28 cellular contexts compared by ENCODE assay signal in genomic region chr2:16175247-16175825, GRCh38.
"Had no signal": no experiment of that assay in that cellular context is flagged by ENCODE, and none has a peak within 500 bp of the region (broad histone marks: within the 10 kb centered on the region; RNA-seq: fewer than 3 reads in every experiment).

No MANE protein-coding gene starts in this region.

- H3K9me3 ChIP-seq: adrenal gland, SJCRH30, SK-N-SH had no signal

- H3K27ac ChIP-seq: adrenal gland, brain microvascular endothelial cell, cardiac muscle cell, SJCRH30 had no signal

- H3K4me1 ChIP-seq: adrenal gland, SJCRH30 had no signal

- H3K36me3 Mint-ChIP-seq: activated CD4-positive, alpha-beta memory T cell treated with anti-CD3 and anti-CD28 coated beads for 36 hours; activated naive CD4-positive, alpha-beta T cell treated with anti-CD3 and anti-CD28 coated beads, Interleukin-2, amount 50 U/mL, for 72 hours had no signal

- H3K36me3 ChIP-seq: adrenal gland, brain microvascular endothelial cell, cardiac muscle cell, SJCRH30 had no signal

- H3K9me3 Mint-ChIP-seq: activated CD4-positive, alpha-beta memory T cell treated with anti-CD3 and anti-CD28 coated beads for 36 hours; activated CD4-positive, alpha-beta T cell treated with anti-CD3 and anti-CD28 coated beads, Interleukin-2, amount 10 ng/mL, durations not matched to agents 7 days and 5 days; activated naive CD4-positive, alpha-beta T cell treated with anti-CD3 and anti-CD28 coated beads for 36 hours; activated T-cell treated with anti-CD3 and anti-CD28 coated beads, Interleukin-2, amount 50 U/mL, for 4 hours; activated T-helper 1 cell treated with anti-CD3 and anti-CD28 coated beads, Interleukin-12 subunit alpha, Interleukin-12 subunit beta, Interleukin-2, Interleukin-4 antibody, amounts not matched to agents 30 ng/mL and 10 ng/mL and 1 ng/mL, durations not matched to agents 14 hours and 24 hours and 36 hours; T-helper 1 cell treated with Interleukin-12 subunit alpha and Interleukin-12 subunit beta and Interleukin-4 antibody, amounts not matched to agents 30 μg/mL and 1 μg/mL, for 36 hours; T-helper 2 cell treated with Interferon-gamma antibody and Interleukin-4, amounts not matched to agents 5 μg/mL and 100 μg/mL, for 36 hours had no signal

- H3K4me3 ChIP-seq: adrenal gland, cardiac muscle cell, SJCRH30 had no signal

- DNase-seq: activated CD4-positive, alpha-beta memory T cell treated with anti-CD3 and anti-CD28 coated beads for 36 hours; activated CD4-positive, alpha-beta T cell treated with anti-CD3 and anti-CD28 coated beads, Interleukin-2, amount 10 ng/mL, durations not matched to agents 7 days and 5 days; activated CD8-positive, alpha-beta memory T cell treated with anti-CD3 and anti-CD28 coated beads, Interleukin-2, amount 50 U/mL, for 4 hours; activated gamma-delta T cell treated with Interleukin-2 at 50 U/mL for 16 hours; activated naive CD4-positive, alpha-beta T cell treated with anti-CD3 and anti-CD28 coated beads for 36 hours; activated T-cell treated with anti-CD3 and anti-CD28 coated beads for 4 hours; activated T-cell treated with anti-CD3 and anti-CD28 coated beads, Interleukin-2, amount 50 U/mL, for 4 hours; adrenal gland; anterior cingulate cortex; brain microvascular endothelial cell; NCI-H1092 treated with DMSO at 0.1 percent for 48 hours; NCI-H1417; NCI-H146; NCI-H187 treated with DMSO at 0.1 percent for 48 hours; NCI-H2081; NCI-H2171 treated with DMSO at 0.1 percent for 48 hours; NCI-H2227 treated with DMSO at 0.1 percent for 48 hours; NCI-H524 treated with DMSO at 0.1 percent for 48 hours; SHP77; SJCRH30; SK-N-SH had no signal

- H3K9ac ChIP-seq: SK-N-SH had no signal

- H3K4me1 Mint-ChIP-seq: activated CD4-positive, alpha-beta T cell treated with anti-CD3 and anti-CD28 coated beads, Interleukin-2, amount 10 ng/mL, durations not matched to agents 7 days and 5 days; central memory CD8-positive, alpha-beta T cell had no signal

- H3K4me2 ChIP-seq: SK-N-SH had no signal

- H3K4me3 Mint-ChIP-seq: activated CD4-positive, alpha-beta memory T cell treated with anti-CD3 and anti-CD28 coated beads for 36 hours; activated CD4-positive, alpha-beta T cell treated with anti-CD3 and anti-CD28 coated beads, Interleukin-2, amount 10 ng/mL, durations not matched to agents 7 days and 5 days; activated naive CD4-positive, alpha-beta T cell treated with anti-CD3 and anti-CD28 coated beads for 36 hours; activated T-cell treated with anti-CD3 and anti-CD28 coated beads, Interleukin-2, amount 50 U/mL, for 4 hours; activated T-helper 1 cell treated with anti-CD3 and anti-CD28 coated beads, Interleukin-12 subunit alpha, Interleukin-12 subunit beta, Interleukin-2, Interleukin-4 antibody, amounts not matched to agents 30 ng/mL and 10 ng/mL and 1 ng/mL, durations not matched to agents 14 hours and 24 hours and 36 hours; central memory CD8-positive, alpha-beta T cell; T-helper 1 cell treated with Interleukin-12 subunit alpha and Interleukin-12 subunit beta and Interleukin-4 antibody, amounts not matched to agents 30 μg/mL and 1 μg/mL, for 36 hours; T-helper 2 cell treated with Interferon-gamma antibody and Interleukin-4, amounts not matched to agents 5 μg/mL and 100 μg/mL, for 36 hours had no signal

- H3K27me3 Mint-ChIP-seq: activated CD4-positive, alpha-beta memory T cell treated with anti-CD3 and anti-CD28 coated beads for 36 hours; activated CD4-positive, alpha-beta T cell treated with anti-CD3 and anti-CD28 coated beads, Interleukin-2, amount 10 ng/mL, durations not matched to agents 7 days and 5 days; central memory CD8-positive, alpha-beta T cell had no signal

- ATAC-seq: activated naive CD4-positive, alpha-beta T cell treated with anti-CD3 and anti-CD28 coated beads, Interleukin-2, amount 50 U/mL, for 72 hours; activated T-cell treated with anti-CD3 and anti-CD28 coated beads, Interleukin-2, amount 50 U/mL, for 4 hours; Panc1 had no signal

- H3K27ac Mint-ChIP-seq: activated CD4-positive, alpha-beta memory T cell treated with anti-CD3 and anti-CD28 coated beads for 36 hours; activated CD4-positive, alpha-beta T cell treated with anti-CD3 and anti-CD28 coated beads, Interleukin-2, amount 10 ng/mL, durations not matched to agents 7 days and 5 days; activated naive CD4-positive, alpha-beta T cell treated with anti-CD3 and anti-CD28 coated beads for 36 hours; activated naive CD4-positive, alpha-beta T cell treated with anti-CD3 and anti-CD28 coated beads, Interleukin-2, amount 50 U/mL, for 72 hours; activated T-helper 1 cell treated with anti-CD3 and anti-CD28 coated beads, Interleukin-12 subunit alpha, Interleukin-12 subunit beta, Interleukin-2, Interleukin-4 antibody, amounts not matched to agents 30 ng/mL and 10 ng/mL and 1 ng/mL, durations not matched to agents 14 hours and 24 hours and 36 hours; T-helper 1 cell treated with Interleukin-12 subunit alpha and Interleukin-12 subunit beta and Interleukin-4 antibody, amounts not matched to agents 30 μg/mL and 1 μg/mL, for 36 hours; T-helper 2 cell treated with Interferon-gamma antibody and Interleukin-4, amounts not matched to agents 5 μg/mL and 100 μg/mL, for 36 hours had no signal

- H3K27me3 ChIP-seq: adrenal gland, brain microvascular endothelial cell, cardiac muscle cell, SJCRH30 had no signal
